Comparison of ENCODE assay signal across 1 cellular context in the genomic region with DNA sequence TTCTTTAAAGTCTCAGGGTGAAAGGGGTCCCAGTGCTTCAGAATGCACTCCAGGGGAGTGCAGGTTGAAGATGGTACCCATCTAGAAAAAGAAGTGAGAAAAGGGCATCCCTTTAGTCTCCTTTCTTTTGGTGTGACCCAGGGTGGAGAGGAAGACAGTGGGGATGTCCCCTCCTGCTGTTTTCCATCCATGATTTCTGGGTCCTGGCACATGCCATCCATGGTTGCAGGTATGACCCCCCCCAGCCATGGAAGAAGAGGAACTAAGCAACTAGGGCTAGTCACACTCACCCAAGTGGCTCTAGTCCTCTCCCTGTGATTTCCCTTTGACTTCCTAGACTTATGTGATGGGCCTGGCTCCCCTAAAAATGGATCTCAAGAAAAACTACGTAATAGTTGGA.
TF ChIP-seq lines count a peak whose summit lies in the region.

No MANE protein-coding gene starts in this region.

TF ChIP-seq in GM12878, 131 proteins besides CTCF, POLR2A, EP300 and RAD21:
- TF ChIP-seq MXI1 (IDR thresholded peaks at IDR 0.05; ENCODE audit: low read depth, low read length) (no peak), CBX5 (IDR thresholded peaks at IDR 0.05; ENCODE audit: low read depth) (peak; percentile 98)
